Comparison of ENCODE assay signal across 8 cellular contexts in the genomic region with DNA sequence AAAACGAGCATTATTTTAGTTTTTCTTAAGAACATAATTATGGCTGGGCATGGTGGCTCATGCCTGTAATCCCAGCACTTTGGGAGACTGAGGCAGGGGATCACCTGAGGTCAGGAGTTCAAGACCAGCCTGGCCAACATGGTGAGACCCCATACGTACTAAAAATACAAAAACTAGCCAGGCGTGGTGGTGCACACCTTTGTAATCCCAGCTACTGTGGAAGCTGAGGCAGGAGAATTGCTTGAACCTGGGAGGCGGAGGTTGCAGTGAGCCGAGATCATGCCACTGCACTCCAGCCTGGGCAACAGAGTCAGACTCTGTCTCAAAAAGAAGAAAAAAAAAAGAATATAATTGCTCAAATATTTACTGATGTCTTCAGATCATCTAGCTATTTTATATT. TPM values are rescaled to one million over a fixed set of nuclear protein-coding genes. Genes with fewer than 3 reads are reported as not detected.
DNase-seq lines count a peak whose midpoint lies in the region; ATAC-seq, FAIRE-seq and TF ChIP-seq lines count a peak whose summit lies in the region.
"Not testable (repeated sequence)": the region's sequence is repeated elsewhere in the genome, so short reads cannot be mapped to it uniquely, and the experiment has no call there.

No MANE protein-coding gene starts in this region.

- not testable (repeated sequence) for H3K9me3 Mint-ChIP-seq in Caco-2 (ENCODE audit: unreplicated experiment); WTC11
- H3K9me3 Mint-ChIP-seq in nephron progenitor cell, result peaks cover 13% of the 10 kb centered on the region

- peaks cover 15% of the 10 kb centered on the region for H3K36me3 Mint-ChIP-seq in Caco-2 (ENCODE audit: insufficient read depth, unreplicated experiment)
- H3K36me3 Mint-ChIP-seq in WTC11, result not testable (repeated sequence)
- peaks cover 15% of the 10 kb centered on the region for H3K36me3 Mint-ChIP-seq in nephron progenitor cell (ENCODE audit: low read depth)

- ATAC-seq in WTC11, result not testable (repeated sequence)

- peaks cover 27% of the 10 kb centered on the region for H3K79me2 ChIP-seq in keratinocyte (ENCODE audit: control insufficient read depth, insufficient read depth, low read length)
- H3K79me2 ChIP-seq in smooth muscle cell (ENCODE audit: low read depth), result peaks cover 38% of the 10 kb centered on the region

- H3K4me1 ChIP-seq in Caco-2 (peaks cover 28% of the 10 kb centered on the region), HUES64 (ENCODE audit: insufficient read depth, low read length) (peaks cover 85% of the 10 kb centered on the region), smooth muscle cell (ENCODE audit: low read depth) (peaks cover 19% of the 10 kb centered on the region)
- H3K4me1 ChIP-seq in colonic mucosa; keratinocyte (ENCODE audit: control insufficient read depth, extremely low read depth, insufficient read depth, low read length); urinary bladder (ENCODE audit: insufficient read depth): not testable (repeated sequence)

- TF ChIP-seq CTCF in Caco-2 (IDR thresholded peaks at IDR 0.05; ENCODE audit: insufficient read depth in 1 of 2, low read depth in 1 of 2, low read length in 1 of 2, severe bottlenecking in 1 of 2, unreplicated experiment in 1 of 2); WTC11 (IDR thresholded peaks at IDR 0.05); colonic mucosa (IDR thresholded peaks at IDR 0.05); keratinocyte (optimal IDR thresholded peaks at IDR 0.05 in 1 of 3, IDR thresholded peaks at IDR 0.05 in 1 of 3, conservative IDR thresholded peaks at IDR 0.05 in 1 of 3; ENCODE audit: extremely low read depth in 1 of 3, insufficient read depth in 2 of 3, low read length in 3 of 3); nephron progenitor cell (IDR thresholded peaks at IDR 0.05); smooth muscle cell (IDR thresholded peaks at IDR 0.05; ENCODE audit: borderline replicate concordance, insufficient read depth, poor library complexity, severe bottlenecking): not testable (repeated sequence)

- not testable (repeated sequence) for H4K20me1 ChIP-seq in keratinocyte (ENCODE audit: control insufficient read depth, extremely low read depth, insufficient read depth, low read length); smooth muscle cell (ENCODE audit: low read depth)

- BruUV-seq in Caco-2 (replicated peaks; lab: Mats Ljungman, UMichigan), result not testable (repeated sequence)

- DNase-seq in Caco-2; WTC11 (ENCODE audit: low spot score); colonic mucosa; keratinocyte (ENCODE audit: low read depth, low spot score); nephron progenitor cell; smooth muscle cell (lab: John Stamatoyannopoulos, UW; ENCODE audit: unreplicated experiment): not testable (repeated sequence)

- H3K4me1 Mint-ChIP-seq in Caco-2 (ENCODE audit: low read depth, unreplicated experiment), result peaks cover 37% of the 10 kb centered on the region
- H3K4me1 Mint-ChIP-seq in WTC11, result peaks cover 88% of the 10 kb centered on the region
- peaks cover 51% of the 10 kb centered on the region for H3K4me1 Mint-ChIP-seq in nephron progenitor cell

- H3K27ac Mint-ChIP-seq in Caco-2 (ENCODE audit: unreplicated experiment), result peak overlapping the region; percentile 53
- H3K27ac Mint-ChIP-seq in WTC11, result peak overlapping the region; percentile 97
- H3K27ac Mint-ChIP-seq in nephron progenitor cell, result peak overlapping the region; percentile 36

- not testable (repeated sequence) for H3K36me3 ChIP-seq in Caco-2 (ENCODE audit: control insufficient read depth, insufficient read depth, low read length); HUES64 (ENCODE audit: insufficient read depth, low read length); colonic mucosa; keratinocyte (ENCODE audit: control insufficient read depth in 2 of 2, extremely low read depth in 1 of 2, insufficient read depth in 2 of 2, low read length in 2 of 2); smooth muscle cell (ENCODE audit: low read depth); urinary bladder (ENCODE audit: insufficient read depth)

- not testable (repeated sequence) for H3F3A ChIP-seq in smooth muscle cell (ENCODE audit: low read depth)

- H3K4me3 ChIP-seq in Caco-2 (ENCODE audit: low read depth, low read length); HUES64 (ENCODE audit: low read length); colonic mucosa; keratinocyte (ENCODE audit: control insufficient read depth in 2 of 3, extremely low read depth in 1 of 3, insufficient read depth in 2 of 3, low read depth in 1 of 3, low read length in 3 of 3); urinary bladder (ENCODE audit: low read depth, low read length): not testable (repeated sequence)
- peak overlapping the region; percentile 34 for H3K4me3 ChIP-seq in smooth muscle cell

- not testable (repeated sequence) for FAIRE-seq in keratinocyte (lab: Jason Lieb, UNC)

- H3K9me1 ChIP-seq in keratinocyte (ENCODE audit: control insufficient read depth, extremely low read depth, insufficient read depth, low read length), result not testable (repeated sequence)

- H3K4me2 ChIP-seq in keratinocyte (ENCODE audit: control insufficient read depth, extremely low read depth, insufficient read depth, low read depth, low read length), result peak overlapping the region; percentile 61
- H3K4me2 ChIP-seq in smooth muscle cell, result not testable (repeated sequence)

- intact Hi-C loops in Caco-2 (cut with micrococcal nuclease; ENCODE audit: unreplicated experiment), result loop anchor here (1.0 to 5.0 kb wide), 2 partner anchors 25 to 47 kb away; partner anchors contain the start of gene PHLPP1
- intact Hi-C loops in colonic mucosa (cut with DNase I), result not testable (repeated sequence)

- H3K27me3 ChIP-seq in Caco-2 (replicated peaks; ENCODE audit: control insufficient read depth, insufficient read depth, low read length); HUES64 (ENCODE audit: insufficient read depth, low read length); colonic mucosa; keratinocyte (ENCODE audit: control insufficient read depth, extremely low read depth, insufficient read depth, low read length); smooth muscle cell (ENCODE audit: low read depth): not testable (repeated sequence)

- CTCF ChIA-PET in Caco-2 (lab: Charles Lee), result not testable (repeated sequence)
- CTCF ChIA-PET in WTC11 (lab: Charles Lee), result interaction anchor here (0.6 to 1.4 kb wide), 3 partner anchors 10 to 23 kb away, joined by 3 to 5 read pairs (median 3); no protein-coding TSS in a partner anchor

- H3K9ac ChIP-seq in HUES64 (ENCODE audit: low read depth, low read length); colonic mucosa (ENCODE audit: low read depth in 2 of 2, low read length in 2 of 2); keratinocyte (ENCODE audit: control insufficient read depth, extremely low read depth, insufficient read depth, low read length); smooth muscle cell (ENCODE audit: low read depth): not testable (repeated sequence)

- not testable (repeated sequence) for H3K27me3 Mint-ChIP-seq in Caco-2 (ENCODE audit: insufficient read depth, unreplicated experiment); WTC11 (ENCODE audit: low read depth); nephron progenitor cell (ENCODE audit: low read depth, poor library complexity)

- POLR2A ChIA-PET in Caco-2 (lab: Charles Lee); WTC11 (lab: Charles Lee): not testable (repeated sequence)

- not testable (repeated sequence) for H3K4me3 Mint-ChIP-seq in Caco-2 (ENCODE audit: unreplicated experiment); WTC11; nephron progenitor cell

- 92% methylated on average over 5 of the region's 5 CpGs for WGBS in HUES64
- WGBS in smooth muscle cell (ENCODE audit: low lambda C conversion rate), result 93% methylated on average over 5 of the region's 5 CpGs
- 80% methylated on average over 5 of the region's 5 CpGs for WGBS in urinary bladder

- not testable (repeated sequence) for H2AFZ ChIP-seq in keratinocyte (ENCODE audit: control insufficient read depth, low read length); smooth muscle cell (ENCODE audit: low read depth)

- H3K27ac ChIP-seq in HUES64 (ENCODE audit: low read depth, low read length), result peak overlapping the region; percentile 59; the same call in 1 of the 2 replicates
- peak overlapping the region; percentile 76 for H3K27ac ChIP-seq in colonic mucosa
- peak overlapping the region; percentile 4 for H3K27ac ChIP-seq in keratinocyte (ENCODE audit: control insufficient read depth, insufficient read depth, low read length)
- not testable (repeated sequence) for H3K27ac ChIP-seq in smooth muscle cell (ENCODE audit: low read depth)
- peak overlapping the region; percentile 45 for H3K27ac ChIP-seq in urinary bladder (ENCODE audit: low read depth)

- dilution Hi-C loops in keratinocyte (cut with MboI; ENCODE audit: extremely low pct_ligation_motif_present, low sequenced_read_pairs), result not testable (repeated sequence)

- not testable (repeated sequence) for H3K9me3 ChIP-seq in Caco-2; HUES64 (ENCODE audit: insufficient read depth, low read depth, low read length); colonic mucosa; keratinocyte (ENCODE audit: control insufficient read depth, low read depth, low read length); smooth muscle cell (replicated peaks; ENCODE audit: low read depth)

RNA-seq across cellular contexts. Expression of gene PHLPP1, which starts 25.3 kb away (rescaled TPM):
- 20.1 and 20.5 TPM in 2 replicates for total RNA-seq in Caco-2 (2022)
- polyA plus RNA-seq in HUES64 (2013, experiment 1 of 2), result 18.5 TPM
- polyA plus RNA-seq in HUES64 (2013, experiment 2 of 2), result 18.0 TPM
- total RNA-seq in WTC11 (2021), result 49.1 to 52.0 TPM (median 49.5 TPM) in 3 replicates
- 10 to 100 TPM; 22.1 to 24.2 TPM for total RNA-seq in colonic mucosa
- 5.8 to 10.0 TPM (median 8.4 TPM) in 3 replicates for polyA plus RNA-seq in keratinocyte
- 2.9 TPM for polyA plus RNA-seq in keratinocyte (2011; ENCODE audit: low read depth)
- polyA plus RNA-seq in keratinocyte (2011; cell fraction: cytosol; rRNA removed), result 5.0 and 6.7 TPM in 2 replicates
- polyA plus RNA-seq in keratinocyte (2011; cell fraction: nucleus; rRNA removed), result 12.7 and 13.5 TPM in 2 replicates
- 5.5 and 7.3 TPM in 2 replicates for polyA plus RNA-seq in keratinocyte (2012; ENCODE audit: low replicate concordance)
- 12.4 to 21.3 TPM (median 15.6 TPM) in 3 replicates for polyA minus RNA-seq in keratinocyte
- 7.3 TPM for polyA minus RNA-seq in keratinocyte (2011; cell fraction: cytosol; rRNA and poly(A)+ RNA removed)
- polyA minus RNA-seq in keratinocyte (2011; cell fraction: nucleus; rRNA and poly(A)+ RNA removed), result 13.6 and 34.7 TPM in 2 replicates
- 4.3 and 5.3 TPM in 2 replicates for total RNA-seq in smooth muscle cell
- polyA plus RNA-seq in smooth muscle cell, result 1.1 and 3.1 TPM in 2 replicates
- total RNA-seq in urinary bladder, result 27.3 TPM
- 6.6 TPM for polyA plus RNA-seq in urinary bladder

Comparison
In these comparisons a context has a peak if more than half of its experiments do, and no peak if none do; other contexts are left out.
1. H3K27ac Mint-ChIP-seq: peak in every context shown above with its lines; median percentile 97 in WTC11; 53 in Caco-2; 36 in nephron progenitor cell.